In genomic region chr2:44954902-44955592, GRCh38 we compare ENCODE assay signal across 1 cellular context.
TF ChIP-seq lines count a peak whose summit lies in the region.

No MANE protein-coding gene starts in this region.

TF ChIP-seq in H1, 55 proteins besides CTCF, POLR2A, EP300 and RAD21 (continued from another document):
- TF ChIP-seq USF2 (IDR thresholded peaks at IDR 0.05; ENCODE audit: low read length) (no peak), HDAC2 (IDR thresholded peaks at IDR 0.05; ENCODE audit: borderline replicate concordance in 1 of 2, low read depth in 2 of 2, low read length in 2 of 2) (no peak), SUZ12 (IDR thresholded peaks at IDR 0.05; ENCODE audit: low read length) (peak; percentile 94), KDM5A (IDR thresholded peaks at IDR 0.05; ENCODE audit: low read length) (no peak), CEBPB (IDR thresholded peaks at IDR 0.05; ENCODE audit: low read depth, low read length) (no peak), KDM4A (IDR thresholded peaks at IDR 0.05; ENCODE audit: low read depth, low read length, severe bottlenecking) (peak; percentile 49), RNF2 (IDR thresholded peaks at IDR 0.05; ENCODE audit: borderline replicate concordance, low read depth, low read length, missing control alignments, poor library complexity, severe bottlenecking) (peak; percentile 74), CHD2 (IDR thresholded peaks at IDR 0.05; ENCODE audit: low read length) (no peak), SP1 (IDR thresholded peaks at IDR 0.05; ENCODE audit: low read depth, low read length) (no peak), BRCA1 (IDR thresholded peaks at IDR 0.05; ENCODE audit: low read depth, low read length) (no peak), TAF7 (optimal IDR thresholded peaks at IDR 0.05; ENCODE audit: borderline replicate concordance, low read depth, low read length) (no peak)
